Comparison of ENCODE assay signal across 1 cellular context in the genomic region with DNA sequence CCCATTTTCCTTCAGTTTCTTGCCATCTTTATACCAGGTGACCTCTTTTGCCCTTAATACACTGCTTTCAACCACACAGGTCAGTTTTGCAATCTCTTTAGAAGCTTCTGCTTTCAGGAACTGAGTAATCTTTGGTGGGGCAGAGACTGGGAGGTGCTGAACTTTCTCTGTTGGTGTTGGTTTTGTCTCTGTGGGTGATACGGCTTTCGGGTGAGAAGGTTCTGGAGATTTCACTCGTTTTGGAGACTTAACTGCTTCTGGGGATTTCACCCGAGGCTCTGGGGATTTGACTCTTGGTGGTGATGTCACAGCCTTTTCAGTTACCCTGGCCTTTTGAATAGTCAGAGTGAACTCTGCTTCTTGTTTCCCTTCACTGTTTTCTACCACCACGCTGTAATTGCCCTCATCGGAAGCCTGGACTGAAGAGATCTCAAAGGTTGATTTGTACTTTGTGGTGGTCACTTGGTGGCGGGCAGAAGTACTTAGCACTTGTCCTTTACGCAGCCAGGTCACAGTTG.
TF ChIP-seq lines count a peak whose summit lies in the region.

No MANE protein-coding gene starts in this region.

TF ChIP-seq in SK-N-SH, 30 proteins besides CTCF, POLR2A, EP300 and RAD21 (continued from another document):
- TF ChIP-seq, protein P1, sequence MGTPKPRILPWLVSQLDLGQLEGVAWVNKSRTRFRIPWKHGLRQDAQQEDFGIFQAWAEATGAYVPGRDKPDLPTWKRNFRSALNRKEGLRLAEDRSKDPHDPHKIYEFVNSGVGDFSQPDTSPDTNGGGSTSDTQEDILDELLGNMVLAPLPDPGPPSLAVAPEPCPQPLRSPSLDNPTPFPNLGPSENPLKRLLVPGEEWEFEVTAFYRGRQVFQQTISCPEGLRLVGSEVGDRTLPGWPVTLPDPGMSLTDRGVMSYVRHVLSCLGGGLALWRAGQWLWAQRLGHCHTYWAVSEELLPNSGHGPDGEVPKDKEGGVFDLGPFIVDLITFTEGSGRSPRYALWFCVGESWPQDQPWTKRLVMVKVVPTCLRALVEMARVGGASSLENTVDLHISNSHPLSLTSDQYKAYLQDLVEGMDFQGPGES (IDR thresholded peaks at IDR 0.05; ENCODE audit: low read depth, low read length), result no peak
